23 cellular contexts compared by ENCODE assay signal in genomic region chr1:199297174-199297573, GRCh38.
A peak's percentile ranks its signal among the peaks of the same experiment; 100 is the strongest.
DNase-seq lines count a peak whose midpoint lies in the region; ATAC-seq, FAIRE-seq and TF ChIP-seq lines count a peak whose summit lies in the region.
"Had no signal": no experiment of that assay in that cellular context is flagged by ENCODE, and none has a peak within 500 bp of the region (broad histone marks: within the 10 kb centered on the region; RNA-seq: fewer than 3 reads in every experiment).

No MANE protein-coding gene starts in this region.

- no peaks in the 10 kb centered on the region for H3K27me3 ChIP-seq in endothelial cell of umbilical vein (ENCODE audit: control insufficient read depth in 2 of 2, insufficient read depth in 2 of 2, low read length in 2 of 2)
- H3K27me3 ChIP-seq: Peyer's patch, SJSA1 had no signal

- no peak overlapping the region for H3K27ac Mint-ChIP-seq in activated CD8-positive, alpha-beta T cell treated with anti-CD3 and anti-CD28 coated beads, Interleukin-2, amount 10 ng/mL, durations not matched to agents 7 days and 5 days
- H3K27ac Mint-ChIP-seq in activated naive CD8-positive, alpha-beta T cell treated with anti-CD3 and anti-CD28 coated beads for 36 hours, result no peak overlapping the region
- no peak overlapping the region for H3K27ac Mint-ChIP-seq in activated naive CD4-positive, alpha-beta T cell treated with anti-CD3 and anti-CD28 coated beads, Interleukin-2, amount 50 U/mL, for 72 hours
- H3K27ac Mint-ChIP-seq: B cell, CD14-positive monocyte had no signal

- no peak overlapping the region for H2AFZ ChIP-seq in endothelial cell of umbilical vein (ENCODE audit: low read depth, low read length)

- ATAC-seq in omental fat pad (ENCODE audit: low FRiP score), result peak; percentile 13
- no peak for ATAC-seq in activated CD8-positive, alpha-beta T cell treated with anti-CD3 and anti-CD28 coated beads, Interleukin-2, amount 10 ng/mL, durations not matched to agents 7 days and 5 days
- no peak for ATAC-seq in activated naive CD4-positive, alpha-beta T cell treated with anti-CD3 and anti-CD28 coated beads, Interleukin-2, amount 50 U/mL, for 72 hours
- ATAC-seq: HepG2 had no signal

- H3K4me3 ChIP-seq in endothelial cell of umbilical vein (replicated peaks in 1 of 3; ENCODE audit: insufficient read depth in 1 of 3, low read depth in 1 of 3, low read length in 3 of 3), result no peak overlapping the region
- H3K4me3 ChIP-seq: Peyer's patch, SJSA1 had no signal

- H3K9me3 ChIP-seq in endothelial cell of umbilical vein (replicated peaks; ENCODE audit: control insufficient read depth, insufficient read depth, low read length), result no peaks in the 10 kb centered on the region
- H3K9me3 ChIP-seq: Peyer's patch, SJSA1 had no signal

- dilution Hi-C loops in endothelial cell of umbilical vein (cut with MboI; ENCODE audit: extremely low pct_ligation_motif_present, low sequenced_read_pairs), result no loop called here

- no peaks in the 10 kb centered on the region for H3K4me1 Mint-ChIP-seq in activated CD8-positive, alpha-beta T cell treated with anti-CD3 and anti-CD28 coated beads, Interleukin-2, amount 10 ng/mL, durations not matched to agents 7 days and 5 days (ENCODE audit: low read depth)
- H3K4me1 Mint-ChIP-seq in activated naive CD8-positive, alpha-beta T cell treated with anti-CD3 and anti-CD28 coated beads for 36 hours, result peaks cover 15% of the 10 kb centered on the region
- H3K4me1 Mint-ChIP-seq: B cell, CD14-positive monocyte had no signal

- peak; percentile 19 for DNase-seq in EL
- DNase-seq in NCI-H69 (lab: John Stamatoyannopoulos, UW), result peak; percentile 31
- no peak for DNase-seq in endothelial cell of umbilical vein (ENCODE audit: low read depth, low spot score)
- DNase-seq in omental fat pad (ENCODE audit: low spot score), result no peak
- no peak for DNase-seq in pons (ENCODE audit: low spot score)
- no peak for DNase-seq in activated CD8-positive, alpha-beta T cell treated with anti-CD3 and anti-CD28 coated beads, Interleukin-2, amount 10 ng/mL, durations not matched to agents 7 days and 5 days
- DNase-seq in activated naive CD8-positive, alpha-beta T cell treated with anti-CD3 and anti-CD28 coated beads for 36 hours, result no peak
- DNase-seq in activated naive CD4-positive, alpha-beta T cell treated with anti-CD3 and anti-CD28 coated beads, Interleukin-2, amount 50 U/mL, for 72 hours (ENCODE audit: low spot score in 2 of 2), result no peak
- DNase-seq: DMS53, KBM-7, MM.1S, NCI-H1092, NCI-H1436, NCI-H187 treated with DMSO at 0.1 percent for 48 hours, NCI-H2107, NCI-H510A treated with DMSO at 0.1 percent for 48 hours, NCI-H82, Peyer's patch had no signal

- H3K9me1 ChIP-seq in endothelial cell of umbilical vein (replicated peaks; ENCODE audit: control insufficient read depth, extremely low read depth, insufficient read depth, low read length), result no peaks in the 10 kb centered on the region

- H3K9ac ChIP-seq in endothelial cell of umbilical vein (replicated peaks; ENCODE audit: extremely low read depth, insufficient read depth, low read length), result no peak overlapping the region

- H3K4me1 ChIP-seq in endothelial cell of umbilical vein (ENCODE audit: control insufficient read depth, extremely low read depth, insufficient read depth, low read length), result peaks cover 23% of the 10 kb centered on the region
- H3K4me1 ChIP-seq: Peyer's patch had no signal

- no peaks in the 10 kb centered on the region for H3K36me3 Mint-ChIP-seq in activated CD8-positive, alpha-beta T cell treated with anti-CD3 and anti-CD28 coated beads, Interleukin-2, amount 10 ng/mL, durations not matched to agents 7 days and 5 days (ENCODE audit: low read depth)
- H3K36me3 Mint-ChIP-seq in activated naive CD8-positive, alpha-beta T cell treated with anti-CD3 and anti-CD28 coated beads for 36 hours, result no peaks in the 10 kb centered on the region
- no peaks in the 10 kb centered on the region for H3K36me3 Mint-ChIP-seq in activated naive CD4-positive, alpha-beta T cell treated with anti-CD3 and anti-CD28 coated beads, Interleukin-2, amount 50 U/mL, for 72 hours
- H3K36me3 Mint-ChIP-seq: CD14-positive monocyte had no signal

- peaks cover 2% of the 10 kb centered on the region for H3K27me3 Mint-ChIP-seq in activated CD8-positive, alpha-beta T cell treated with anti-CD3 and anti-CD28 coated beads, Interleukin-2, amount 10 ng/mL, durations not matched to agents 7 days and 5 days (ENCODE audit: low read depth)
- no peaks in the 10 kb centered on the region for H3K27me3 Mint-ChIP-seq in activated naive CD8-positive, alpha-beta T cell treated with anti-CD3 and anti-CD28 coated beads for 36 hours

- POLR2A ChIA-PET in endothelial cell of umbilical vein (lab: Charles Lee), result no interaction called here
- POLR2A ChIA-PET in activated CD8-positive, alpha-beta T cell treated with anti-CD3 and anti-CD28 coated beads, Interleukin-2, amount 10 ng/mL, durations not matched to agents 7 days and 5 days (lab: Charles Lee), result interaction anchor here (0.6 kb wide), 1 partner anchor 401 kb away, joined by 3 read pairs; no protein-coding TSS in a partner anchor

- no peaks in the 10 kb centered on the region for H3K79me2 ChIP-seq in endothelial cell of umbilical vein (ENCODE audit: control insufficient read depth, insufficient read depth, low read length)

- CTCF ChIA-PET in endothelial cell of umbilical vein (lab: Charles Lee), result interaction anchor here (1.1 kb wide), 1 partner anchor 24 kb away, joined by 3 read pairs; no protein-coding TSS in a partner anchor
- CTCF ChIA-PET in activated CD8-positive, alpha-beta T cell treated with anti-CD3 and anti-CD28 coated beads, Interleukin-2, amount 10 ng/mL, durations not matched to agents 7 days and 5 days (lab: Charles Lee), result no interaction called here

- no peak overlapping the region for H3K4me2 ChIP-seq in endothelial cell of umbilical vein (ENCODE audit: insufficient read depth, low read length)

- no peak overlapping the region for H3K4me3 Mint-ChIP-seq in activated CD8-positive, alpha-beta T cell treated with anti-CD3 and anti-CD28 coated beads, Interleukin-2, amount 10 ng/mL, durations not matched to agents 7 days and 5 days
- no peak overlapping the region for H3K4me3 Mint-ChIP-seq in activated naive CD8-positive, alpha-beta T cell treated with anti-CD3 and anti-CD28 coated beads for 36 hours
- H3K4me3 Mint-ChIP-seq: B cell, CD14-positive monocyte had no signal

- TF ChIP-seq CTCF in endothelial cell of umbilical vein (IDR thresholded peaks at IDR 0.05; ENCODE audit: extremely low read depth in 1 of 2, insufficient read depth in 1 of 2, low read depth in 1 of 2, low read length in 2 of 2) (no peak), omental fat pad (IDR thresholded peaks at IDR 0.05) (no peak)

- H3K27ac ChIP-seq in endothelial cell of umbilical vein (ENCODE audit: insufficient read depth, low read depth, low read length), result no peak overlapping the region
- H3K27ac ChIP-seq: Peyer's patch, SJSA1 had no signal

- no peak for TF ChIP-seq POLR2A in endothelial cell of umbilical vein (IDR thresholded peaks at IDR 0.05; ENCODE audit: low read depth, low read length)

- intact Hi-C loops in endothelial cell of umbilical vein (cut with micrococcal nuclease), result no loop called here

- no peaks in the 10 kb centered on the region for H3K36me3 ChIP-seq in endothelial cell of umbilical vein (ENCODE audit: control insufficient read depth in 2 of 2, extremely low read depth in 1 of 2, insufficient read depth in 2 of 2, low read length in 2 of 2)
- H3K36me3 ChIP-seq: Peyer's patch, SJSA1 had no signal

- no peaks in the 10 kb centered on the region for H3K9me3 Mint-ChIP-seq in activated CD8-positive, alpha-beta T cell treated with anti-CD3 and anti-CD28 coated beads, Interleukin-2, amount 10 ng/mL, durations not matched to agents 7 days and 5 days (ENCODE audit: insufficient read depth)
- H3K9me3 Mint-ChIP-seq in activated naive CD8-positive, alpha-beta T cell treated with anti-CD3 and anti-CD28 coated beads for 36 hours, result no peaks in the 10 kb centered on the region
- H3K9me3 Mint-ChIP-seq in activated naive CD4-positive, alpha-beta T cell treated with anti-CD3 and anti-CD28 coated beads, Interleukin-2, amount 50 U/mL, for 72 hours, result no peaks in the 10 kb centered on the region
- H3K9me3 Mint-ChIP-seq: CD14-positive monocyte had no signal

- FAIRE-seq in endothelial cell of umbilical vein (lab: Jason Lieb, UNC), result no peak
- FAIRE-seq: H54, HepG2 had no signal

- no TSS peak for BruUV-seq in endothelial cell of umbilical vein (replicated peaks; lab: Mats Ljungman, UMichigan)

- no peaks in the 10 kb centered on the region for H4K20me1 ChIP-seq in endothelial cell of umbilical vein (replicated peaks; ENCODE audit: control insufficient read depth, extremely low read depth, insufficient read depth, low read length)

TF ChIP-seq in endothelial cell of umbilical vein, 7 proteins besides CTCF, POLR2A, EP300 and RAD21:
- TF ChIP-seq JUN (IDR thresholded peaks at IDR 0.05; ENCODE audit: borderline replicate concordance, insufficient read depth, insufficient read length, low read depth) (no peak), MYC (IDR thresholded peaks at IDR 0.05; ENCODE audit: low read depth, low read length) (no peak), FOS (IDR thresholded peaks at IDR 0.05; ENCODE audit: borderline replicate concordance, insufficient read depth, low read length) (peak; percentile 5)

Comparison
In these comparisons a context has a peak if more than half of its experiments do, and no peak if none do; other contexts are left out.
1. DNase-seq: peak in EL (single experiment) and NCI-H69 (single experiment); none in endothelial cell of umbilical vein (single experiment), omental fat pad (single experiment), pons (single experiment), activated CD8-positive, alpha-beta T cell treated with anti-CD3 and anti-CD28 coated beads, Interleukin-2, amount 10 ng/mL, durations not matched to agents 7 days and 5 days (single experiment), activated naive CD8-positive, alpha-beta T cell treated with anti-CD3 and anti-CD28 coated beads for 36 hours (single experiment) and activated naive CD4-positive, alpha-beta T cell treated with anti-CD3 and anti-CD28 coated beads, Interleukin-2, amount 50 U/mL, for 72 hours (0 of 2).